In genomic region chr7:3956949-3957348, GRCh38 we compare ENCODE assay signal across 19 cellular contexts.
DNase-seq lines count a peak whose midpoint lies in the region; ATAC-seq, FAIRE-seq and TF ChIP-seq lines count a peak whose summit lies in the region.
"Had no signal": no experiment of that assay in that cellular context is flagged by ENCODE, and none has a peak within 500 bp of the region (broad histone marks: within the 10 kb centered on the region; RNA-seq: fewer than 3 reads in every experiment).

No MANE protein-coding gene starts in this region.

- no peaks in the 10 kb centered on the region for H3K36me3 Mint-ChIP-seq in stimulated activated naive B cell treated with anti-CD40 and anti-IgM and Interleukin-4, amounts not matched to agents 10 μg/mL and 1 μg/mL and 100 μg/mL, for 72 hours
- H3K36me3 Mint-ChIP-seq: activated naive CD4-positive, alpha-beta T cell treated with anti-CD3 and anti-CD28 coated beads, Interleukin-2, amount 10 ng/mL, durations not matched to agents 7 days and 5 days; CD4-positive, alpha-beta memory T cell had no signal

- H3K36me3 ChIP-seq in transverse colon, result no peaks in the 10 kb centered on the region
- H3K36me3 ChIP-seq: SJCRH30, suprapubic skin had no signal

- peaks cover 0 to 13% of the 10 kb centered on the region in 2 donors for H3K27me3 Mint-ChIP-seq in stimulated activated naive B cell treated with anti-CD40 and anti-IgM and Interleukin-4, amounts not matched to agents 10 μg/mL and 1 μg/mL and 100 μg/mL, for 72 hours
- H3K27me3 Mint-ChIP-seq: activated naive CD4-positive, alpha-beta T cell treated with anti-CD3 and anti-CD28 coated beads, Interleukin-2, amount 10 ng/mL, durations not matched to agents 7 days and 5 days had no signal

- WGBS in transverse colon (ENCODE audit: low coverage in 1 of 2), 2 donors, result 85 to 97% methylated on average over 10 to 11 of the region's 11 CpGs

- H3K9me3 Mint-ChIP-seq in stimulated activated naive B cell treated with anti-CD40 and anti-IgM and Interleukin-4, amounts not matched to agents 10 μg/mL and 1 μg/mL and 100 μg/mL, for 72 hours, result no peaks in the 10 kb centered on the region
- H3K9me3 Mint-ChIP-seq: activated naive CD4-positive, alpha-beta T cell treated with anti-CD3 and anti-CD28 coated beads, Interleukin-2, amount 10 ng/mL, durations not matched to agents 7 days and 5 days had no signal

- intact Hi-C loops in transverse colon (cut with DNase I; ENCODE audit: low total_unique reads), result no loop called here

- ATAC-seq in GM19035 (IDR thresholded peaks at IDR 0.05; ENCODE audit: unreplicated experiment), result peak; percentile 47
- ATAC-seq in GM21825 (IDR thresholded peaks at IDR 0.05; ENCODE audit: unreplicated experiment), result peak; percentile 55
- ATAC-seq in HG03159 (IDR thresholded peaks at IDR 0.05; ENCODE audit: unreplicated experiment), result peak; percentile 50
- peak in 1 of 2 donors; percentile 10 for ATAC-seq in stimulated activated naive B cell treated with anti-CD40 and anti-IgM and Interleukin-4, amounts not matched to agents 10 μg/mL and 1 μg/mL and 100 μg/mL, for 72 hours (replicated peaks)

- H3K9me3 ChIP-seq in transverse colon, result no peaks in the 10 kb centered on the region
- H3K9me3 ChIP-seq: SJCRH30, suprapubic skin had no signal

- in situ Hi-C loops in transverse colon (cut with MboI; ENCODE audit: low pct_ligation_motif_present in 1 of 4, low pct_unique_long_range_greater_than_20kb in 1 of 4, low sequenced_read_pairs in 3 of 4), result no loop called here

- H3K4me1 Mint-ChIP-seq in stimulated activated naive B cell treated with anti-CD40 and anti-IgM and Interleukin-4, amounts not matched to agents 10 μg/mL and 1 μg/mL and 100 μg/mL, for 72 hours, result peaks cover 25 to 33% of the 10 kb centered on the region in 2 donors
- H3K4me1 Mint-ChIP-seq: activated naive CD4-positive, alpha-beta T cell treated with anti-CD3 and anti-CD28 coated beads, Interleukin-2, amount 10 ng/mL, durations not matched to agents 7 days and 5 days; CD4-positive, alpha-beta memory T cell had no signal

- no peaks in the 10 kb centered on the region for H3K4me1 ChIP-seq in transverse colon

- no peak for TF ChIP-seq POLR2A in transverse colon (IDR thresholded peaks at IDR 0.05)

- H3K27ac Mint-ChIP-seq in stimulated activated naive B cell treated with anti-CD40 and anti-IgM and Interleukin-4, amounts not matched to agents 10 μg/mL and 1 μg/mL and 100 μg/mL, for 72 hours, result peak overlapping the region; percentile 69
- H3K27ac Mint-ChIP-seq: activated naive CD4-positive, alpha-beta T cell treated with anti-CD3 and anti-CD28 coated beads, Interleukin-2, amount 10 ng/mL, durations not matched to agents 7 days and 5 days; CD4-positive, alpha-beta memory T cell had no signal

- no peak for DNase-seq in stimulated activated naive B cell treated with anti-CD40 and anti-IgM and Interleukin-4, amounts not matched to agents 10 μg/mL and 1 μg/mL and 100 μg/mL, for 72 hours
- DNase-seq in HUDEP-2 (lab: John Stamatoyannopoulos, UW; ENCODE audit: unreplicated experiment in 76 of 76) (no peak), transverse colon (no peak), RCC 7860 (ENCODE audit: low spot score) (no peak)
- DNase-seq: activated CD8-positive, alpha-beta memory T cell treated with anti-CD3 and anti-CD28 coated beads for 24 hours; activated naive CD4-positive, alpha-beta T cell treated with anti-CD3 and anti-CD28 coated beads, Interleukin-2, amount 10 ng/mL, durations not matched to agents 7 days and 5 days; CD4-positive, alpha-beta memory T cell; effector memory CD4-positive, alpha-beta T cell; foreskin fibroblast; NCI-H1930; NK-92 treated with Interleukin-12 subunit alpha and Interleukin-12 subunit beta, amount 100 ng/mL, for 24 hours; SJCRH30; small intestine had no signal

- no peak for TF ChIP-seq CTCF in transverse colon (IDR thresholded peaks at IDR 0.05)

- H3K4me3 Mint-ChIP-seq in stimulated activated naive B cell treated with anti-CD40 and anti-IgM and Interleukin-4, amounts not matched to agents 10 μg/mL and 1 μg/mL and 100 μg/mL, for 72 hours, result peak overlapping the region in 1 of 2 donors; percentile 12
- H3K4me3 Mint-ChIP-seq: activated naive CD4-positive, alpha-beta T cell treated with anti-CD3 and anti-CD28 coated beads, Interleukin-2, amount 10 ng/mL, durations not matched to agents 7 days and 5 days; CD4-positive, alpha-beta memory T cell had no signal

- FAIRE-seq in RCC 7860 (lab: Jason Lieb, UNC), result no peak
- FAIRE-seq: bronchial epithelial cell, small intestine, TTC549 had no signal

- H3K27ac ChIP-seq in transverse colon, result no peak overlapping the region
- H3K27ac ChIP-seq: suprapubic skin had no signal

- no peaks in the 10 kb centered on the region for H3K27me3 ChIP-seq in transverse colon
- H3K27me3 ChIP-seq: SJCRH30 had no signal

- no peak for TF ChIP-seq EP300 in transverse colon (IDR thresholded peaks at IDR 0.05; ENCODE audit: low read depth)

- no peak overlapping the region for H3K4me3 ChIP-seq in transverse colon
- H3K4me3 ChIP-seq: SJCRH30, suprapubic skin had no signal
